Comparison of ENCODE assay signal across 17 cellular contexts in genomic region chr19:395467-395866, GRCh38. TPM values are rescaled to one million over a fixed set of nuclear protein-coding genes. Genes with fewer than 3 reads are reported as not detected.
DNase-seq lines count a peak whose midpoint lies in the region; ATAC-seq, FAIRE-seq and TF ChIP-seq lines count a peak whose summit lies in the region.
"Had no signal": no experiment of that assay in that cellular context is flagged by ENCODE, and none has a peak within 500 bp of the region (broad histone marks: within the 10 kb centered on the region; RNA-seq: fewer than 3 reads in every experiment).

No MANE protein-coding gene starts in this region.

- no peaks in the 10 kb centered on the region for H3K27me3 Mint-ChIP-seq in activated CD4-positive, alpha-beta memory T cell treated with anti-CD3 and anti-CD28 coated beads for 36 hours
- no peaks in the 10 kb centered on the region for H3K27me3 Mint-ChIP-seq in activated CD4-positive, alpha-beta memory T cell treated with anti-CD3 and anti-CD28 coated beads, Interleukin-2, amount 10 ng/mL, durations not matched to agents 7 days and 5 days
- H3K27me3 Mint-ChIP-seq in Calu3 (ENCODE audit: unreplicated experiment), result no peaks in the 10 kb centered on the region
- H3K27me3 Mint-ChIP-seq in activated naive CD8-positive, alpha-beta T cell treated with anti-CD3 and anti-CD28 coated beads for 36 hours, result no peaks in the 10 kb centered on the region
- H3K27me3 Mint-ChIP-seq in naive thymus-derived CD4-positive, alpha-beta T cell, result peaks cover 0 to 5% (median 0%) of the 10 kb centered on the region in 5 donors
- H3K27me3 Mint-ChIP-seq: CD4-positive, alpha-beta T cell had no signal

- no peak for DNase-seq in activated CD4-positive, alpha-beta memory T cell treated with anti-CD3 and anti-CD28 coated beads for 36 hours
- no peak for DNase-seq in activated CD4-positive, alpha-beta memory T cell treated with anti-CD3 and anti-CD28 coated beads, Interleukin-2, amount 10 ng/mL, durations not matched to agents 7 days and 5 days
- DNase-seq in Calu3 (no peak), frontal cortex (ENCODE audit: low spot score in 2 of 2) (no peak), thyroid gland (no peak)
- no peak for DNase-seq in activated naive CD8-positive, alpha-beta T cell treated with anti-CD3 and anti-CD28 coated beads for 36 hours
- DNase-seq in naive thymus-derived CD4-positive, alpha-beta T cell, result no peak
- DNase-seq in stimulated activated naive CD8-positive, alpha-beta T cell treated with anti-CD3 and anti-CD28 coated beads, Interleukin-15, Interleukin-2, amounts not matched to agents 100 U/mL and 50 U/mL, for 24 hours, result no peak
- DNase-seq: CD4-positive, alpha-beta T cell; KG1; MV-4-11; NCI-H1694 treated with DMSO at 0.1 percent for 48 hours had no signal

- no peak overlapping the region for H3K4me3 ChIP-seq in naive thymus-derived CD4-positive, alpha-beta T cell (ENCODE audit: low read length)
- H3K4me3 ChIP-seq in thyroid gland (replicated peaks in 1 of 3), result no peak overlapping the region
- H3K4me3 ChIP-seq: A549, GM23338 had no signal

- no peaks in the 10 kb centered on the region for H3K36me3 ChIP-seq in naive thymus-derived CD4-positive, alpha-beta T cell (ENCODE audit: control insufficient read depth in 2 of 3, insufficient read depth in 3 of 3, low read length in 3 of 3)
- no peaks in the 10 kb centered on the region for H3K36me3 ChIP-seq in thyroid gland

- H3K9me3 ChIP-seq in naive thymus-derived CD4-positive, alpha-beta T cell (ENCODE audit: control insufficient read depth in 2 of 3, low read length in 3 of 3), result peaks cover 0 to 6% (median 0%) of the 10 kb centered on the region in 3 experiments
- H3K9me3 ChIP-seq in thyroid gland, result no peaks in the 10 kb centered on the region
- H3K9me3 ChIP-seq: A549 had no signal

- POLR2A ChIA-PET in activated CD4-positive, alpha-beta memory T cell treated with anti-CD3 and anti-CD28 coated beads for 36 hours (lab: Charles Lee), result no interaction called here
- POLR2A ChIA-PET in activated CD4-positive, alpha-beta memory T cell treated with anti-CD3 and anti-CD28 coated beads, Interleukin-2, amount 10 ng/mL, durations not matched to agents 7 days and 5 days (lab: Charles Lee), result no interaction called here
- POLR2A ChIA-PET in naive thymus-derived CD4-positive, alpha-beta T cell (lab: Charles Lee), result no interaction called here

- TF ChIP-seq CTCF in Calu3 (IDR thresholded peaks at IDR 0.05; ENCODE audit: unreplicated experiment), result no peak
- TF ChIP-seq CTCF in thyroid gland (IDR thresholded peaks at IDR 0.05), result no peak

- WGBS in thyroid gland, 2 donors, result 84 to 86% methylated on average over 5 of the region's 5 CpGs

- TF ChIP-seq POLR2A in thyroid gland (IDR thresholded peaks at IDR 0.05), result no peak

- no peak for ATAC-seq in naive thymus-derived CD4-positive, alpha-beta T cell
- ATAC-seq in stimulated activated naive CD8-positive, alpha-beta T cell treated with anti-CD3 and anti-CD28 coated beads, Interleukin-15, Interleukin-2, amounts not matched to agents 100 U/mL and 50 U/mL, for 24 hours, result no peak
- ATAC-seq: A549, GM23338, Panc1 had no signal

- no TSS peak for BruUV-seq in Calu3 (replicated peaks; lab: Mats Ljungman, UMichigan)

- no peak overlapping the region for H3K27ac ChIP-seq in naive thymus-derived CD4-positive, alpha-beta T cell (ENCODE audit: low read depth, low read length)
- H3K27ac ChIP-seq in thyroid gland, result no peak overlapping the region
- H3K27ac ChIP-seq: A549 had no signal

- intact Hi-C loops in activated CD4-positive, alpha-beta memory T cell treated with anti-CD3 and anti-CD28 coated beads for 36 hours (cut with micrococcal nuclease), result no loop called here
- intact Hi-C loops in Calu3 (cut with micrococcal nuclease; ENCODE audit: unreplicated experiment), result no loop called here
- intact Hi-C loops in naive thymus-derived CD4-positive, alpha-beta T cell (cut with micrococcal nuclease), result no loop called here
- intact Hi-C loops in thyroid gland (cut with DNase I), result no loop called here

- no peaks in the 10 kb centered on the region for H3K36me3 Mint-ChIP-seq in activated CD4-positive, alpha-beta memory T cell treated with anti-CD3 and anti-CD28 coated beads for 36 hours
- H3K36me3 Mint-ChIP-seq in activated CD4-positive, alpha-beta memory T cell treated with anti-CD3 and anti-CD28 coated beads, Interleukin-2, amount 10 ng/mL, durations not matched to agents 7 days and 5 days (ENCODE audit: low read depth), result peaks cover 9% of the 10 kb centered on the region
- H3K36me3 Mint-ChIP-seq in Calu3 (ENCODE audit: insufficient read depth, unreplicated experiment), result peaks cover 6% of the 10 kb centered on the region
- peaks cover 10% of the 10 kb centered on the region for H3K36me3 Mint-ChIP-seq in activated naive CD8-positive, alpha-beta T cell treated with anti-CD3 and anti-CD28 coated beads for 36 hours
- H3K36me3 Mint-ChIP-seq in naive thymus-derived CD4-positive, alpha-beta T cell, result peaks cover 0 to 15% (median 0%) of the 10 kb centered on the region in 5 donors

- CTCF ChIA-PET in activated CD4-positive, alpha-beta memory T cell treated with anti-CD3 and anti-CD28 coated beads for 36 hours (lab: Charles Lee), result no interaction called here
- CTCF ChIA-PET in activated CD4-positive, alpha-beta memory T cell treated with anti-CD3 and anti-CD28 coated beads, Interleukin-2, amount 10 ng/mL, durations not matched to agents 7 days and 5 days (lab: Charles Lee), result no interaction called here
- CTCF ChIA-PET in Calu3 (lab: Charles Lee), result no interaction called here
- CTCF ChIA-PET in naive thymus-derived CD4-positive, alpha-beta T cell (lab: Charles Lee), result no interaction called here

- no peak for FAIRE-seq in frontal cortex (lab: Jason Lieb, UNC)
- FAIRE-seq: A549, GM12892, GM18507 had no signal

- H3K27me3 ChIP-seq in naive thymus-derived CD4-positive, alpha-beta T cell (ENCODE audit: control insufficient read depth in 2 of 2, insufficient read depth in 2 of 2, low read length in 2 of 2), result no peaks in the 10 kb centered on the region
- H3K27me3 ChIP-seq in thyroid gland, result no peaks in the 10 kb centered on the region

- peak overlapping the region; percentile 1 for H3K27ac Mint-ChIP-seq in activated CD4-positive, alpha-beta memory T cell treated with anti-CD3 and anti-CD28 coated beads for 36 hours
- no peak overlapping the region for H3K27ac Mint-ChIP-seq in activated CD4-positive, alpha-beta memory T cell treated with anti-CD3 and anti-CD28 coated beads, Interleukin-2, amount 10 ng/mL, durations not matched to agents 7 days and 5 days
- H3K27ac Mint-ChIP-seq in Calu3 (ENCODE audit: unreplicated experiment), result peak overlapping the region; percentile 6
- peak overlapping the region; percentile 2 for H3K27ac Mint-ChIP-seq in activated naive CD8-positive, alpha-beta T cell treated with anti-CD3 and anti-CD28 coated beads for 36 hours
- H3K27ac Mint-ChIP-seq in naive thymus-derived CD4-positive, alpha-beta T cell, result peak overlapping the region in 6 of 9 donors; percentile 16 to 69 (median 36)
- H3K27ac Mint-ChIP-seq: CD4-positive, alpha-beta T cell; GM23338 had no signal

- no peak overlapping the region for H3K4me3 Mint-ChIP-seq in activated CD4-positive, alpha-beta memory T cell treated with anti-CD3 and anti-CD28 coated beads for 36 hours
- H3K4me3 Mint-ChIP-seq in activated CD4-positive, alpha-beta memory T cell treated with anti-CD3 and anti-CD28 coated beads, Interleukin-2, amount 10 ng/mL, durations not matched to agents 7 days and 5 days, result no peak overlapping the region
- H3K4me3 Mint-ChIP-seq in Calu3 (ENCODE audit: low read depth, unreplicated experiment), result no peak overlapping the region
- no peak overlapping the region for H3K4me3 Mint-ChIP-seq in activated naive CD8-positive, alpha-beta T cell treated with anti-CD3 and anti-CD28 coated beads for 36 hours
- peak overlapping the region in 3 of 10 donors; percentile 2 to 68 (median 23) for H3K4me3 Mint-ChIP-seq in naive thymus-derived CD4-positive, alpha-beta T cell
- H3K4me3 Mint-ChIP-seq: CD4-positive, alpha-beta T cell; GM23338 had no signal

- peaks cover 14% of the 10 kb centered on the region for H3K9me3 Mint-ChIP-seq in activated CD4-positive, alpha-beta memory T cell treated with anti-CD3 and anti-CD28 coated beads for 36 hours
- peaks cover 26% of the 10 kb centered on the region for H3K9me3 Mint-ChIP-seq in activated CD4-positive, alpha-beta memory T cell treated with anti-CD3 and anti-CD28 coated beads, Interleukin-2, amount 10 ng/mL, durations not matched to agents 7 days and 5 days
- H3K9me3 Mint-ChIP-seq in Calu3 (ENCODE audit: low read depth, unreplicated experiment), result peaks cover 13% of the 10 kb centered on the region
- peaks cover 20% of the 10 kb centered on the region for H3K9me3 Mint-ChIP-seq in activated naive CD8-positive, alpha-beta T cell treated with anti-CD3 and anti-CD28 coated beads for 36 hours
- H3K9me3 Mint-ChIP-seq in naive thymus-derived CD4-positive, alpha-beta T cell, result peaks cover 0 to 30% (median 3%) of the 10 kb centered on the region in 11 donors

- H3K4me1 ChIP-seq in naive thymus-derived CD4-positive, alpha-beta T cell (ENCODE audit: control insufficient read depth in 2 of 2, insufficient read depth in 2 of 2, low read length in 2 of 2), result no peaks in the 10 kb centered on the region
- H3K4me1 ChIP-seq in thyroid gland, result peaks cover 0 to 9% of the 10 kb centered on the region in 2 donors
- H3K4me1 ChIP-seq: A549 had no signal

- no peaks in the 10 kb centered on the region for H3K4me1 Mint-ChIP-seq in activated CD4-positive, alpha-beta memory T cell treated with anti-CD3 and anti-CD28 coated beads for 36 hours (ENCODE audit: low read depth)
- no peaks in the 10 kb centered on the region for H3K4me1 Mint-ChIP-seq in activated CD4-positive, alpha-beta memory T cell treated with anti-CD3 and anti-CD28 coated beads, Interleukin-2, amount 10 ng/mL, durations not matched to agents 7 days and 5 days
- H3K4me1 Mint-ChIP-seq in Calu3 (ENCODE audit: low read depth, unreplicated experiment), result no peaks in the 10 kb centered on the region
- no peaks in the 10 kb centered on the region for H3K4me1 Mint-ChIP-seq in activated naive CD8-positive, alpha-beta T cell treated with anti-CD3 and anti-CD28 coated beads for 36 hours
- H3K4me1 Mint-ChIP-seq in naive thymus-derived CD4-positive, alpha-beta T cell, result peaks cover 0 to 7% (median 0%) of the 10 kb centered on the region in 7 donors
- H3K4me1 Mint-ChIP-seq: GM23338 had no signal

RNA-seq across cellular contexts. Expression of gene C2CD4C, which starts 13.5 kb away (rescaled TPM):
- under 1 TPM; 0.33 to 0.44 TPM for total RNA-seq in activated CD4-positive, alpha-beta memory T cell treated with anti-CD3 and anti-CD28 coated beads for 36 hours
- total RNA-seq in activated CD4-positive, alpha-beta memory T cell treated with anti-CD3 and anti-CD28 coated beads, Interleukin-2, amount 10 ng/mL, durations not matched to agents 7 days and 5 days, result under 1 TPM in 1 of 2 experiments, not detected in 1; 0.08 TPM
- total RNA-seq in Calu3 (2022) (0.12 and 0.15 TPM in 2 replicates), frontal cortex (20.8 TPM), thyroid gland (10 to 100 TPM in 1 of 4 donors, 1 to 10 TPM in 2, under 1 TPM in 1; 0.54 to 14.7 (median 4.9) TPM)
- under 1 TPM; 0.12 to 0.19 TPM for total RNA-seq in activated naive CD8-positive, alpha-beta T cell treated with anti-CD3 and anti-CD28 coated beads for 36 hours
- not detected for total RNA-seq in naive thymus-derived CD4-positive, alpha-beta T cell
- not detected for polyA plus RNA-seq in naive thymus-derived CD4-positive, alpha-beta T cell
- total RNA-seq: CD4-positive, alpha-beta T cell had no signal

RNA-seq across cellular contexts. Expression of gene MIER2, which starts 50.9 kb away (rescaled TPM):
- total RNA-seq in activated CD4-positive, alpha-beta memory T cell treated with anti-CD3 and anti-CD28 coated beads for 36 hours, result 10 to 100 TPM; 22.1 to 23.1 TPM
- total RNA-seq in activated CD4-positive, alpha-beta memory T cell treated with anti-CD3 and anti-CD28 coated beads, Interleukin-2, amount 10 ng/mL, durations not matched to agents 7 days and 5 days, result 10 to 100 TPM; 17.2 to 20.8 TPM
- total RNA-seq in Calu3 (2022) (22.8 and 28.4 TPM in 2 replicates), frontal cortex (3.7 TPM), thyroid gland (10 to 100 TPM in 2 of 4 donors, 1 to 10 TPM in 2; 9.0 to 20.1 (median 11.2) TPM)
- total RNA-seq in activated naive CD8-positive, alpha-beta T cell treated with anti-CD3 and anti-CD28 coated beads for 36 hours, result 10 to 100 TPM; 17.2 to 18.6 TPM
- 10 to 100 TPM; 16.0 to 24.6 (median 17.7) TPM for total RNA-seq in naive thymus-derived CD4-positive, alpha-beta T cell
- 1 to 10 TPM; 3.9 to 7.8 TPM for polyA plus RNA-seq in naive thymus-derived CD4-positive, alpha-beta T cell
